In genomic region chr7:102292813-102293798, GRCh38 we compare ENCODE assay signal across 18 cellular contexts. TPM values are rescaled to one million over a fixed set of nuclear protein-coding genes. Genes with fewer than 3 reads are reported as not detected.
DNase-seq lines count a peak whose midpoint lies in the region; ATAC-seq and TF ChIP-seq lines count a peak whose summit lies in the region.
"Had no signal": no experiment of that assay in that cellular context is flagged by ENCODE, and none has a peak within 500 bp of the region (broad histone marks: within the 10 kb centered on the region; RNA-seq: fewer than 3 reads in every experiment).

No MANE protein-coding gene starts in this region.

- peak overlapping the region; percentile 63 for H3K9ac ChIP-seq in NT2/D1 (ENCODE audit: insufficient read length, low read depth)
- H3K9ac ChIP-seq in iPS-15b (ENCODE audit: low read depth, low read length): no peak overlapping the region

- no peak for TF ChIP-seq CTCF in prostate gland (IDR thresholded peaks at IDR 0.05)

- no peak overlapping the region for H3K27ac ChIP-seq in prostate gland
- H3K27ac ChIP-seq: colonic mucosa, upper lobe of right lung had no signal

- TF ChIP-seq POLR2A in prostate gland (IDR thresholded peaks at IDR 0.05): no peak

- peaks cover 32% of the 10 kb centered on the region for H3K4me1 ChIP-seq in NT2/D1 (ENCODE audit: insufficient read depth, insufficient read length)
- H3K4me1 ChIP-seq in iPS-15b (ENCODE audit: control insufficient read depth, insufficient read depth, low read length): peaks cover 6% of the 10 kb centered on the region
- peaks cover under 1% of the 10 kb centered on the region for H3K4me1 ChIP-seq in prostate gland (replicated peaks)

- H3K9me3 ChIP-seq in NT2/D1 (ENCODE audit: insufficient read depth, low read length) (no peaks in the 10 kb centered on the region), iPS-15b (ENCODE audit: control insufficient read depth, insufficient read depth, low read length) (no peaks in the 10 kb centered on the region), prostate gland (no peaks in the 10 kb centered on the region)
- H3K9me3 ChIP-seq: colonic mucosa, upper lobe of right lung had no signal

- H3K4me3 ChIP-seq in H7 (ENCODE audit: insufficient read depth, low read depth, low read length) (peak overlapping the region; percentile 23), NT2/D1 (ENCODE audit: insufficient read length, low read depth) (peak overlapping the region; percentile 29), iPS-15b (ENCODE audit: low read depth, low read length) (peak overlapping the region; percentile 41), prostate gland (no peak overlapping the region)
- H3K4me3 ChIP-seq: colonic mucosa, upper lobe of right lung had no signal

- ATAC-seq in HG03520 (IDR thresholded peaks at IDR 0.05; ENCODE audit: unreplicated experiment): no peak
- ATAC-seq: natural killer cell, Panc1, upper lobe of right lung had no signal

- WGBS in prostate gland: 42% methylated on average over 36 of the region's 36 CpGs

- DNase-seq in H7 (peak; percentile 93), NT2/D1 (ENCODE audit: low read depth, low spot score) (no peak), retina (peak; percentile 55), EL (no peak), prostate gland (ENCODE audit: low spot score) (no peak)
- no peak for DNase-seq in stimulated activated CD4-positive, alpha-beta T cell treated with anti-CD3 and anti-CD28 coated beads, Interleukin-12 subunit alpha, Interleukin-12 subunit beta, amount 100 ng/mL, for 4 hours
- DNase-seq: activated CD4-positive, alpha-beta T cell treated with anti-CD3 and anti-CD28 coated beads, Interleukin-2, amount 50 U/mL, for 1 hour; activated naive CD4-positive, alpha-beta T cell treated with anti-CD3 and anti-CD28 coated beads for 36 hours; colonic mucosa; DMS153; foreskin melanocyte; natural killer cell; NCI-H1930; NCI-H526; upper lobe of right lung had no signal

- intact Hi-C loops in prostate gland (cut with DNase I): no loop called here

- H3K36me3 ChIP-seq in H7 (replicated peaks; ENCODE audit: control insufficient read depth, insufficient read depth, low read length) (no peaks in the 10 kb centered on the region), NT2/D1 (ENCODE audit: insufficient read depth, insufficient read length, low read length) (no peaks in the 10 kb centered on the region), iPS-15b (ENCODE audit: control insufficient read depth, insufficient read depth, low read length) (no peaks in the 10 kb centered on the region), prostate gland (no peaks in the 10 kb centered on the region)
- H3K36me3 ChIP-seq: colonic mucosa, upper lobe of right lung had no signal

- H3K27me3 ChIP-seq in H7 (ENCODE audit: control insufficient read depth, insufficient read depth, low read length) (peaks cover 3% of the 10 kb centered on the region; the same call in 1 of the 2 replicates), NT2/D1 (ENCODE audit: insufficient read depth, insufficient read length) (no peaks in the 10 kb centered on the region), iPS-15b (ENCODE audit: control insufficient read depth, insufficient read depth, low read length) (peaks cover 1% of the 10 kb centered on the region), prostate gland (replicated peaks; ENCODE audit: insufficient read depth) (no peaks in the 10 kb centered on the region)
- H3K27me3 ChIP-seq: colonic mucosa, upper lobe of right lung had no signal

RNA-seq across cellular contexts. Expression of gene SH2B2, which starts 6.4 kb away (rescaled TPM):
- 6.2 and 11.1 TPM in 2 replicates for total RNA-seq in H7 (2014; rRNA removed; shearing (Covaris generic))
- total RNA-seq in prostate gland: 10 to 100 TPM in 1 of 2 donors, 1 to 10 TPM in 1; 7.7 to 22.3 TPM

Comparison
In these comparisons a context has a peak if more than half of its experiments do, and no peak if none do; other contexts are left out.
1. DNase-seq: peak in H7 (single experiment) and retina (single experiment); none in NT2/D1 (single experiment), EL (single experiment), stimulated activated CD4-positive, alpha-beta T cell treated with anti-CD3 and anti-CD28 coated beads, Interleukin-12 subunit alpha, Interleukin-12 subunit beta, amount 100 ng/mL, for 4 hours (single experiment) and prostate gland (single experiment).
2. H3K4me3 ChIP-seq: peak in H7 (single experiment), NT2/D1 (single experiment) and iPS-15b (single experiment); none in prostate gland (0 of 2).